ENCODE assay signal across 10 cellular contexts in the genomic region with DNA sequence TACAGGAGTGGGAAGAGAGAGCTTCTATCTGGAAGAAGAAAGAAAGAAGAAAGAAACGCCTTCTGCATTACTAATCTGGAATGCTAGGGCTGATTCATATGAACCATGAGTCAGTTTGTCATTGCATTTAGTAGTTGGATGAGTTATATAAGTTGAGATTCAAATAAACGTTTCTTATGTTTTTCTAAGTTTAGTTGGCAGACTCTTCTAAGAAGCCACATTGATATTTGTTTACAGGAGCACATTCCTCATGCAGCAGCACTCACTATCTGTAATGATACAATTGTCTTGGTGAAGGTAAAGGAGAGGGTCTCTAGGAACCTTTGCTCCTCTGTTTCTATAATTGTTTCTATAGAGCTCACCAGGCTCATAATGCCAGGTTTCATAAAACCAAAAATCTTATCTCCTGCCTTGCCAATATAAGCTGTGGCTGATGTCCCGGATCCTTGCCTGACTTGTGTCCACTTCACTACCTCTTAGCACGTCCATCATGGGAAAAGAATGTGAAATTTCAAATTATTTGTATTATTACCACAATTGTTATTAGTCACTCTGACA. TPM values are rescaled to one million over a fixed set of nuclear protein-coding genes. Genes with fewer than 3 reads are reported as not detected.
DNase-seq lines count a peak whose midpoint lies in the region; ATAC-seq and TF ChIP-seq lines count a peak whose summit lies in the region.
"Had no signal": no experiment of that assay in that cellular context is flagged by ENCODE, and none has a peak within 500 bp of the region (broad histone marks: within the 10 kb centered on the region; RNA-seq: fewer than 3 reads in every experiment).

No MANE protein-coding gene starts in this region.

- peaks cover 22% of the 10 kb centered on the region for H3K4me1 Mint-ChIP-seq in activated CD4-positive, alpha-beta T cell treated with anti-CD3 and anti-CD28 coated beads, Interleukin-2, amount 10 ng/mL, durations not matched to agents 24 days and 14 days
- peaks cover 73% of the 10 kb centered on the region for H3K4me1 Mint-ChIP-seq in stimulated activated effector memory CD8-positive, alpha-beta T cell treated with anti-CD3 and anti-CD28 coated beads, Interleukin-12 subunit alpha, Interleukin-12 subunit beta, amount 100 ng/mL, for 72 hours

- peak overlapping the region; percentile 19 for H3K27ac Mint-ChIP-seq in activated CD4-positive, alpha-beta T cell treated with anti-CD3 and anti-CD28 coated beads, Interleukin-2, amount 10 ng/mL, durations not matched to agents 24 days and 14 days
- H3K27ac Mint-ChIP-seq in stimulated activated effector memory CD8-positive, alpha-beta T cell treated with anti-CD3 and anti-CD28 coated beads, Interleukin-12 subunit alpha, Interleukin-12 subunit beta, amount 100 ng/mL, for 72 hours, result peak overlapping the region; percentile 74
- H3K27ac Mint-ChIP-seq: H9 had no signal

- in situ Hi-C loops in GM13976 (cut with MboI; ENCODE audit: low sequenced_read_pairs, unreplicated experiment), result no loop called here

- TF ChIP-seq CTCF in GM13976 (IDR thresholded peaks at IDR 0.05; ENCODE audit: borderline replicate concordance, control extremely low read depth, extremely low read depth, insufficient read depth, missing control alignments), result no peak

- ATAC-seq in SK-N-SH treated with all-trans-retinoic acid at 6 μM for 48 hours, result peak; percentile 93
- ATAC-seq in stimulated activated effector memory CD8-positive, alpha-beta T cell treated with anti-CD3 and anti-CD28 coated beads, Interleukin-12 subunit alpha, Interleukin-12 subunit beta, amount 100 ng/mL, for 72 hours, result peak; percentile 85
- no peak for ATAC-seq in GM19395 (IDR thresholded peaks at IDR 0.05; ENCODE audit: unreplicated experiment)

- no peaks in the 10 kb centered on the region for H3K27me3 Mint-ChIP-seq in activated CD4-positive, alpha-beta T cell treated with anti-CD3 and anti-CD28 coated beads, Interleukin-2, amount 10 ng/mL, durations not matched to agents 24 days and 14 days

- peaks cover 9% of the 10 kb centered on the region for H3K9me3 Mint-ChIP-seq in activated CD4-positive, alpha-beta T cell treated with anti-CD3 and anti-CD28 coated beads, Interleukin-2, amount 10 ng/mL, durations not matched to agents 24 days and 14 days
- H3K9me3 Mint-ChIP-seq in stimulated activated effector memory CD8-positive, alpha-beta T cell treated with anti-CD3 and anti-CD28 coated beads, Interleukin-12 subunit alpha, Interleukin-12 subunit beta, amount 100 ng/mL, for 72 hours, result peaks cover 7% of the 10 kb centered on the region

- peaks cover 6% of the 10 kb centered on the region for H3K36me3 Mint-ChIP-seq in activated CD4-positive, alpha-beta T cell treated with anti-CD3 and anti-CD28 coated beads, Interleukin-2, amount 10 ng/mL, durations not matched to agents 24 days and 14 days (ENCODE audit: low read depth)
- H3K36me3 Mint-ChIP-seq in stimulated activated effector memory CD8-positive, alpha-beta T cell treated with anti-CD3 and anti-CD28 coated beads, Interleukin-12 subunit alpha, Interleukin-12 subunit beta, amount 100 ng/mL, for 72 hours, result peaks cover 39% of the 10 kb centered on the region

- H3K4me3 Mint-ChIP-seq in activated CD4-positive, alpha-beta T cell treated with anti-CD3 and anti-CD28 coated beads, Interleukin-2, amount 10 ng/mL, durations not matched to agents 24 days and 14 days, result no peak overlapping the region
- H3K4me3 Mint-ChIP-seq in stimulated activated effector memory CD8-positive, alpha-beta T cell treated with anti-CD3 and anti-CD28 coated beads, Interleukin-12 subunit alpha, Interleukin-12 subunit beta, amount 100 ng/mL, for 72 hours, result peak overlapping the region; percentile 61
- H3K4me3 Mint-ChIP-seq: H9 had no signal

- no peak for DNase-seq in activated CD4-positive, alpha-beta T cell treated with anti-CD3 and anti-CD28 coated beads, Interleukin-2, amount 10 ng/mL, durations not matched to agents 24 days and 14 days
- no peak for DNase-seq in activated CD4-positive, alpha-beta T cell treated with anti-CD3 and anti-CD28 coated beads, Interleukin-2, amount 50 U/mL, for 1 hour
- DNase-seq in fibroblast of peridontal ligament (ENCODE audit: extremely low read depth), result peak; percentile 92
- DNase-seq in stimulated activated effector memory CD8-positive, alpha-beta T cell treated with anti-CD3 and anti-CD28 coated beads, Interleukin-12 subunit alpha, Interleukin-12 subunit beta, amount 100 ng/mL, for 72 hours (ENCODE audit: low spot score in 2 of 2), result no peak
- no peak for DNase-seq in GM13976 (ENCODE audit: low spot score)
- DNase-seq in central memory CD4-positive, alpha-beta T cell, result no peak
- DNase-seq: H9, NCI-H510A had no signal

- intact Hi-C loops in activated CD4-positive, alpha-beta T cell treated with anti-CD3 and anti-CD28 coated beads, Interleukin-2, amount 10 ng/mL, durations not matched to agents 24 days and 14 days (cut with micrococcal nuclease), result loop anchor here (1.0 kb wide), 3 partner anchors 9 to 40 kb away; a partner anchor contains a TSS

TF ChIP-seq in SK-N-SH treated with all-trans-retinoic acid at 6 μM for 48 hours, 23 proteins besides CTCF, POLR2A, EP300 and RAD21:
- TF ChIP-seq, protein P1, sequence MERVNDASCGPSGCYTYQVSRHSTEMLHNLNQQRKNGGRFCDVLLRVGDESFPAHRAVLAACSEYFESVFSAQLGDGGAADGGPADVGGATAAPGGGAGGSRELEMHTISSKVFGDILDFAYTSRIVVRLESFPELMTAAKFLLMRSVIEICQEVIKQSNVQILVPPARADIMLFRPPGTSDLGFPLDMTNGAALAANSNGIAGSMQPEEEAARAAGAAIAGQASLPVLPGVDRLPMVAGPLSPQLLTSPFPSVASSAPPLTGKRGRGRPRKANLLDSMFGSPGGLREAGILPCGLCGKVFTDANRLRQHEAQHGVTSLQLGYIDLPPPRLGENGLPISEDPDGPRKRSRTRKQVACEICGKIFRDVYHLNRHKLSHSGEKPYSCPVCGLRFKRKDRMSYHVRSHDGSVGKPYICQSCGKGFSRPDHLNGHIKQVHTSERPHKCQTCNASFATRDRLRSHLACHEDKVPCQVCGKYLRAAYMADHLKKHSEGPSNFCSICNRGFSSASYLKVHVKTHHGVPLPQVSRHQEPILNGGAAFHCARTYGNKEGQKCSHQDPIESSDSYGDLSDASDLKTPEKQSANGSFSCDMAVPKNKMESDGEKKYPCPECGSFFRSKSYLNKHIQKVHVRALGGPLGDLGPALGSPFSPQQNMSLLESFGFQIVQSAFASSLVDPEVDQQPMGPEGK (CRISPR knock-in tag; IDR thresholded peaks at IDR 0.05; ENCODE audit: borderline replicate concordance), result no peak
- no peak for TF ChIP-seq ARNTL (CRISPR knock-in tag; IDR thresholded peaks at IDR 0.05; ENCODE audit: borderline replicate concordance, low read depth)
- peak; percentile 71 for TF ChIP-seq ISL1 (CRISPR knock-in tag; IDR thresholded peaks at IDR 0.05)
- TF ChIP-seq, protein P2, sequence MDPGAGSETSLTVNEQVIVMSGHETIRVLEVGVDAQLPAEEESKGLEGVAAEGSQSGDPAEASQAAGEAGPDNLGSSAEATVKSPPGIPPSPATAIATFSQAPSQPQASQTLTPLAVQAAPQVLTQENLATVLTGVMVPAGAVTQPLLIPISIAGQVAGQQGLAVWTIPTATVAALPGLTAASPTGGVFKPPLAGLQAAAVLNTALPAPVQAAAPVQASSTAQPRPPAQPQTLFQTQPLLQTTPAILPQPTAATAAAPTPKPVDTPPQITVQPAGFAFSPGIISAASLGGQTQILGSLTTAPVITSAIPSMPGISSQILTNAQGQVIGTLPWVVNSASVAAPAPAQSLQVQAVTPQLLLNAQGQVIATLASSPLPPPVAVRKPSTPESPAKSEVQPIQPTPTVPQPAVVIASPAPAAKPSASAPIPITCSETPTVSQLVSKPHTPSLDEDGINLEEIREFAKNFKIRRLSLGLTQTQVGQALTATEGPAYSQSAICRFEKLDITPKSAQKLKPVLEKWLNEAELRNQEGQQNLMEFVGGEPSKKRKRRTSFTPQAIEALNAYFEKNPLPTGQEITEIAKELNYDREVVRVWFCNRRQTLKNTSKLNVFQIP (CRISPR knock-in tag; IDR thresholded peaks at IDR 0.05; ENCODE audit: borderline replicate concordance, low read depth), result no peak
- TF ChIP-seq ZNF8 (CRISPR knock-in tag; IDR thresholded peaks at IDR 0.05), result no peak
- no peak for TF ChIP-seq SNAI2 (CRISPR knock-in tag; IDR thresholded peaks at IDR 0.05)

RNA-seq across cellular contexts. Expression of a gene that starts 39.5 kb away (rescaled TPM):
- total RNA-seq in activated CD4-positive, alpha-beta T cell treated with anti-CD3 and anti-CD28 coated beads, Interleukin-2, amount 10 ng/mL, durations not matched to agents 24 days and 14 days, result 86.3 and 88.5 TPM in 2 replicates
- total RNA-seq: H9 had no signal
